In the genomic region with DNA sequence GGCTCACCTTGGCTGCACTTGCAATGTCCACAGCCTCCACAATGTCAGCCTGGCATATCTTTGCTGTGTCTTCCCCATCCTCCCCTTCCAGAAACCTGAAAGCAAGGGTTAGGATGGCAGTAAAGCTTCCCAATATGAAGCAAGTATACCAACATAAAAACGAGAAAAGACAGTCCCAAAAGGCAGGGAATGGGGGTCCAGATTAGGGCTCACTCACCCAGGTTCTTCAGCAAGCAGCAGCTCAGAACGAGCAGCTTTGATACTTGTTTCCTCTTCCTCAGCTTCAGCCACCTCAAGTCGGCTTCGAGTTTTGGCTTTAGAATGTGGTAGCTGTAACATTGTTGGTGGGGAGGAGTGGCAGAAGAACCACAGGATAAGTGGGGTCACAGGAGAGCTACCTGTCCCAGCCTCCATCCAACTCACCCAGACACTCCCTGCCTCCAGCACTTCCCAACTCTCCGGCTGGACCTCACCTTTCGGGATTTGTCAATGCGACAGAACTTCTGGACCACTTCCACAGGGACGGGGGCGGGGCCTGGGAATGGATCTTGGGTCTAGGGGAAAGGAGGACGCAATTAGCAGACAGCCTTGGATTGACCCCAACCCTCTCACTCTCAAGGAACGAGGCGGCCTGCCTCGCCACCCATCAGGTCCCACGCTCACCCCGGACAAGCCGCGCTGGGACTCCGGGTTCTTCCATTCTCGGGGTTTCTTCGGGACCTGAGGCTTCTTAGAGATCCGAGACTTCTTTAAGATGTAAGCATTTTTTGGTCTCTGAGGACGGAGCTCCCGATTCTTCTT, we compare ENCODE assay signal across 1 cellular context.
A peak's percentile ranks its signal among the peaks of the same experiment; 100 is the strongest.
TF ChIP-seq lines count a peak whose summit lies in the region.

No MANE protein-coding gene starts in this region.

TF ChIP-seq in HepG2, 621 proteins besides CTCF, POLR2A, EP300 and RAD21 (continues in another document):
- no peak for TF ChIP-seq NPAS2 (CRISPR knock-in tag; IDR thresholded peaks at IDR 0.05; ENCODE audit: borderline replicate concordance)
- no peak for TF ChIP-seq RFX1 (IDR thresholded peaks at IDR 0.05)
- TF ChIP-seq ARNT (IDR thresholded peaks at IDR 0.05) = no peak
- TF ChIP-seq ZNF496 (CRISPR knock-in tag; IDR thresholded peaks at IDR 0.05; ENCODE audit: insufficient replicate concordance) = no peak
- TF ChIP-seq, protein P1, sequence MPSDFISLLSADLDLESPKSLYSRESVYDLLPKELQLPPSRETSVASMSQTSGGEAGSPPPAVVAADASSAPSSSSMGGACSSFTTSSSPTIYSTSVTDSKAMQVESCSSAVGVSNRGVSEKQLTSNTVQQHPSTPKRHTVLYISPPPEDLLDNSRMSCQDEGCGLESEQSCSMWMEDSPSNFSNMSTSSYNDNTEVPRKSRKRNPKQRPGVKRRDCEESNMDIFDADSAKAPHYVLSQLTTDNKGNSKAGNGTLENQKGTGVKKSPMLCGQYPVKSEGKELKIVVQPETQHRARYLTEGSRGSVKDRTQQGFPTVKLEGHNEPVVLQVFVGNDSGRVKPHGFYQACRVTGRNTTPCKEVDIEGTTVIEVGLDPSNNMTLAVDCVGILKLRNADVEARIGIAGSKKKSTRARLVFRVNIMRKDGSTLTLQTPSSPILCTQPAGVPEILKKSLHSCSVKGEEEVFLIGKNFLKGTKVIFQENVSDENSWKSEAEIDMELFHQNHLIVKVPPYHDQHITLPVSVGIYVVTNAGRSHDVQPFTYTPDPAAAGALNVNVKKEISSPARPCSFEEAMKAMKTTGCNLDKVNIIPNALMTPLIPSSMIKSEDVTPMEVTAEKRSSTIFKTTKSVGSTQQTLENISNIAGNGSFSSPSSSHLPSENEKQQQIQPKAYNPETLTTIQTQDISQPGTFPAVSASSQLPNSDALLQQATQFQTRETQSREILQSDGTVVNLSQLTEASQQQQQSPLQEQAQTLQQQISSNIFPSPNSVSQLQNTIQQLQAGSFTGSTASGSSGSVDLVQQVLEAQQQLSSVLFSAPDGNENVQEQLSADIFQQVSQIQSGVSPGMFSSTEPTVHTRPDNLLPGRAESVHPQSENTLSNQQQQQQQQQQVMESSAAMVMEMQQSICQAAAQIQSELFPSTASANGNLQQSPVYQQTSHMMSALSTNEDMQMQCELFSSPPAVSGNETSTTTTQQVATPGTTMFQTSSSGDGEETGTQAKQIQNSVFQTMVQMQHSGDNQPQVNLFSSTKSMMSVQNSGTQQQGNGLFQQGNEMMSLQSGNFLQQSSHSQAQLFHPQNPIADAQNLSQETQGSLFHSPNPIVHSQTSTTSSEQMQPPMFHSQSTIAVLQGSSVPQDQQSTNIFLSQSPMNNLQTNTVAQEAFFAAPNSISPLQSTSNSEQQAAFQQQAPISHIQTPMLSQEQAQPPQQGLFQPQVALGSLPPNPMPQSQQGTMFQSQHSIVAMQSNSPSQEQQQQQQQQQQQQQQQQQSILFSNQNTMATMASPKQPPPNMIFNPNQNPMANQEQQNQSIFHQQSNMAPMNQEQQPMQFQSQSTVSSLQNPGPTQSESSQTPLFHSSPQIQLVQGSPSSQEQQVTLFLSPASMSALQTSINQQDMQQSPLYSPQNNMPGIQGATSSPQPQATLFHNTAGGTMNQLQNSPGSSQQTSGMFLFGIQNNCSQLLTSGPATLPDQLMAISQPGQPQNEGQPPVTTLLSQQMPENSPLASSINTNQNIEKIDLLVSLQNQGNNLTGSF (CRISPR knock-in tag; IDR thresholded peaks at IDR 0.05) = no peak
- TF ChIP-seq ZNF543 (CRISPR knock-in tag; IDR thresholded peaks at IDR 0.05) = no peak
- TF ChIP-seq ZNF280B (CRISPR knock-in tag; IDR thresholded peaks at IDR 0.05; ENCODE audit: borderline replicate concordance) = 0 out of 2 replicates have a peak, but pooled peaks have one; percentile 17
- 0 out of 2 replicates have a peak, but pooled peaks have one; percentile 33 for TF ChIP-seq RBFOX2 (IDR thresholded peaks at IDR 0.05; ENCODE audit: low read depth, low read length)
- no peak for TF ChIP-seq HNRNPH1 (optimal IDR thresholded peaks at IDR 0.05; ENCODE audit: low read depth, low read length)
- no peak for TF ChIP-seq SMARCC2 (IDR thresholded peaks at IDR 0.05)
- no peak for TF ChIP-seq ZNF124 (CRISPR knock-in tag; IDR thresholded peaks at IDR 0.05)
- TF ChIP-seq ARID5B (CRISPR knock-in tag; IDR thresholded peaks at IDR 0.05) = no peak
- TF ChIP-seq SPEN (CRISPR knock-in tag; IDR thresholded peaks at IDR 0.05; ENCODE audit: low read depth) = no peak
- TF ChIP-seq ZNF766 (CRISPR knock-in tag; IDR thresholded peaks at IDR 0.05; ENCODE audit: borderline replicate concordance) = no peak
- TF ChIP-seq CC2D1A (CRISPR knock-in tag; IDR thresholded peaks at IDR 0.05) = no peak
- TF ChIP-seq ZNF609 (CRISPR knock-in tag; IDR thresholded peaks at IDR 0.05; ENCODE audit: borderline replicate concordance) = no peak
- TF ChIP-seq BCL6 (CRISPR knock-in tag; IDR thresholded peaks at IDR 0.05) = no peak
- no peak for TF ChIP-seq TCF12 (IDR thresholded peaks at IDR 0.05)
- no peak for TF ChIP-seq TCF12 (CRISPR knock-in tag; IDR thresholded peaks at IDR 0.05)
- TF ChIP-seq POLR2AphosphoS2 (IDR thresholded peaks at IDR 0.05; ENCODE audit: low read depth, low read length) = no peak
- TF ChIP-seq ATF2 (CRISPR knock-in tag; IDR thresholded peaks at IDR 0.05) = no peak
- no peak for TF ChIP-seq EHMT2 (IDR thresholded peaks at IDR 0.05; ENCODE audit: borderline replicate concordance, low read depth, low read length)
- TF ChIP-seq ZNF232 (CRISPR knock-in tag; IDR thresholded peaks at IDR 0.05; ENCODE audit: borderline replicate concordance) = 0 out of 2 replicates have a peak, but pooled peaks have one; percentile 35
- TF ChIP-seq ZNF564 (CRISPR knock-in tag; IDR thresholded peaks at IDR 0.05) = no peak
- TF ChIP-seq REXO4 (CRISPR knock-in tag; IDR thresholded peaks at IDR 0.05; ENCODE audit: borderline replicate concordance) = no peak
- no peak for TF ChIP-seq ARID4A (CRISPR knock-in tag; IDR thresholded peaks at IDR 0.05; ENCODE audit: borderline replicate concordance)
- peak; percentile 73; the same call in 1 of the 2 replicates for TF ChIP-seq ZNF253 (CRISPR knock-in tag; IDR thresholded peaks at IDR 0.05; ENCODE audit: borderline replicate concordance)
- no peak for TF ChIP-seq KLF6 (CRISPR knock-in tag; IDR thresholded peaks at IDR 0.05)
- TF ChIP-seq ZZZ3 (CRISPR knock-in tag; IDR thresholded peaks at IDR 0.05; ENCODE audit: borderline replicate concordance) = no peak
- no peak for TF ChIP-seq CBX2 (IDR thresholded peaks at IDR 0.05; ENCODE audit: low read depth, low read length)
- TF ChIP-seq CBX2 (CRISPR knock-in tag; IDR thresholded peaks at IDR 0.05; ENCODE audit: low read depth) = no peak
